In the genomic region with DNA sequence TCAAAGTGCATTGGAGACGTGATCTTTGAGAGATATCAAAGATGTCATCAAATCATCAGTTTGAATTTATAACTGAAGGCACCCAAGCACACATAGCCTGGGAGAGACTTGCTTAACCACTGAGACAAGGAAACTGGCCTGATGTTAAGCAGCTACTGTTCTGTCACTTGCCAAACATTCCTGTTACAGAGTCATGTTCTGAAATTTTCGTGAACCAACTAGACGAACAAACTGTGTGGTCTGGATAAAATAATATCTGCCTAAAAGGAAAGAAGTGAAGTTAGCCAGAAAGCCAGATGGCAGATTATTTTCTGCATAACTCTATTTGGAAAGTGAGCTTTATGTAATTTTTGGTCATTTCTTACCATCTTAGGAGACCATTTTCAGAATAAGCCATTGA, we compare ENCODE assay signal across 22 cellular contexts. TPM values are rescaled to one million over a fixed set of nuclear protein-coding genes. Genes with fewer than 3 reads are reported as not detected.
DNase-seq lines count a peak whose midpoint lies in the region; ATAC-seq, FAIRE-seq and TF ChIP-seq lines count a peak whose summit lies in the region.
"Had no signal": no experiment of that assay in that cellular context is flagged by ENCODE, and none has a peak within 500 bp of the region (broad histone marks: within the 10 kb centered on the region; RNA-seq: fewer than 3 reads in every experiment).

No MANE protein-coding gene starts in this region.

- CTCF ChIA-PET in SK-N-SH (lab: Yijun Ruan, JAX): interaction anchor here (1.2 to 1.3 kb wide), 2 partner anchors 49 to 113 kb away, joined by 3 to 5 read pairs; no protein-coding TSS in a partner anchor

- H3K36me3 ChIP-seq in SK-N-SH (replicated peaks in 1 of 2; ENCODE audit: control insufficient read depth in 1 of 2, insufficient read depth in 2 of 2, low read length in 1 of 2) (no peaks in the 10 kb centered on the region), heart left ventricle (no peaks in the 10 kb centered on the region), rectal smooth muscle tissue (ENCODE audit: control insufficient read depth, insufficient read depth, low read length) (no peaks in the 10 kb centered on the region)
- H3K36me3 ChIP-seq: WERI-Rb-1 had no signal

- DNase-seq in AG20443 (ENCODE audit: low spot score) (peak; percentile 49), SK-N-SH (no peak), heart left ventricle (no peak), H54 (ENCODE audit: insufficient read length, low spot score) (no peak)
- DNase-seq: activated CD8-positive, alpha-beta T cell treated with anti-CD3 and anti-CD28 coated beads, Interleukin-2, amount 10 ng/mL, durations not matched to agents 7 days and 5 days; activated naive CD8-positive, alpha-beta T cell treated with anti-CD3 and anti-CD28 coated beads, Interleukin-2, amount 10 ng/mL, durations not matched to agents 7 days and 5 days; caudate nucleus; CD4-positive, alpha-beta memory T cell; naive thymus-derived CD8-positive, alpha-beta T cell; NCI-H1092; NCI-H524; posterior cingulate gyrus; stimulated activated CD4-positive, alpha-beta T cell treated with anti-CD3 and anti-CD28 coated beads, Interleukin-12 subunit alpha, Interleukin-12 subunit beta, amount 100 ng/mL, for 4 hours; WERI-Rb-1 had no signal

- H2AFZ ChIP-seq in SK-N-SH (ENCODE audit: low read depth): no peak overlapping the region

- H4K20me1 ChIP-seq in SK-N-SH (ENCODE audit: insufficient read depth): peaks cover 14% of the 10 kb centered on the region

- ATAC-seq in heart left ventricle (peak; percentile 10 to 73 (median 62)), GM18502 (IDR thresholded peaks at IDR 0.05; ENCODE audit: poor library complexity, unreplicated experiment) (no peak), HG03108 (IDR thresholded peaks at IDR 0.05; ENCODE audit: unreplicated experiment) (no peak), HG03039 (IDR thresholded peaks at IDR 0.05; ENCODE audit: unreplicated experiment) (no peak)
- ATAC-seq: activated CD8-positive, alpha-beta T cell treated with anti-CD3 and anti-CD28 coated beads, Interleukin-2, amount 10 ng/mL, durations not matched to agents 7 days and 5 days; HCT116; naive thymus-derived CD8-positive, alpha-beta T cell had no signal

- H3K79me2 ChIP-seq in SK-N-SH (ENCODE audit: insufficient read depth): peaks cover 86% of the 10 kb centered on the region

- H3K4me1 ChIP-seq in SK-N-SH (ENCODE audit: control insufficient read depth in 1 of 2, insufficient read depth in 2 of 2, low read depth in 1 of 2, low read length in 1 of 2): peaks cover 7 to 13% of the 10 kb centered on the region in 2 experiments; a peak in 3 of 4 replicates
- H3K4me1 ChIP-seq in heart left ventricle: peaks cover 0 to 54% (median 27%) of the 10 kb centered on the region in 12 donors
- H3K4me1 ChIP-seq in rectal smooth muscle tissue (ENCODE audit: control insufficient read depth, insufficient read depth, low read length): peaks cover 12% of the 10 kb centered on the region

- no peak overlapping the region for H3K4me3 ChIP-seq in SK-N-SH (ENCODE audit: low read depth in 2 of 2, low read length in 1 of 2)
- H3K4me3 ChIP-seq in heart left ventricle: no peak overlapping the region
- no peak overlapping the region for H3K4me3 ChIP-seq in rectal smooth muscle tissue (ENCODE audit: low read length)
- H3K4me3 ChIP-seq: lung had no signal

- no peak for TF ChIP-seq EP300 in SK-N-SH (IDR thresholded peaks at IDR 0.05; ENCODE audit: borderline replicate concordance in 1 of 2, low read depth in 1 of 2, low read length in 1 of 2)

- H3K9ac ChIP-seq in SK-N-SH: no peak overlapping the region
- no peak overlapping the region for H3K9ac ChIP-seq in rectal smooth muscle tissue (ENCODE audit: low read length)

- WGBS in SK-N-SH (ENCODE audit: low lambda C conversion rate): 88% methylated on average over 3 of the region's 3 CpGs
- WGBS in heart left ventricle, 4 donors: 57 to 73% (median 67%) methylated on average over 3 of the region's 3 CpGs

- peaks cover 4% of the 10 kb centered on the region for H3F3A ChIP-seq in SK-N-SH (replicated peaks; ENCODE audit: insufficient read depth)

- POLR2A ChIA-PET in SK-N-SH (lab: Yijun Ruan, JAX): no interaction called here

- no peak overlapping the region for H3K4me2 ChIP-seq in SK-N-SH

- TF ChIP-seq POLR2A in heart left ventricle (IDR thresholded peaks at IDR 0.05) (no peak), H54 (IDR thresholded peaks at IDR 0.05; ENCODE audit: low read depth, low read length) (no peak)

- H3K27ac ChIP-seq in SK-N-SH (ENCODE audit: low read depth in 2 of 2, low read length in 1 of 2): peak overlapping the region; percentile 36 to 55; a peak in 3 of 4 replicates
- peak overlapping the region in 3 of 12 donors; percentile 0 to 47 (median 9) for H3K27ac ChIP-seq in heart left ventricle
- H3K27ac ChIP-seq in rectal smooth muscle tissue (ENCODE audit: low read depth, low read length): peak overlapping the region; percentile 27
- H3K27ac ChIP-seq: WERI-Rb-1 had no signal

- no peaks in the 10 kb centered on the region for H3K9me2 ChIP-seq in SK-N-SH

- H3K9me3 ChIP-seq in SK-N-SH: no peaks in the 10 kb centered on the region
- H3K9me3 ChIP-seq in heart left ventricle: no peaks in the 10 kb centered on the region

- intact Hi-C loops in heart left ventricle (cut with DNase I): no loop called here

- H3K27me3 ChIP-seq in SK-N-SH (ENCODE audit: insufficient read depth) (no peaks in the 10 kb centered on the region), heart left ventricle (no peaks in the 10 kb centered on the region), rectal smooth muscle tissue (ENCODE audit: control insufficient read depth, insufficient read depth, low read length) (no peaks in the 10 kb centered on the region)

- TF ChIP-seq CTCF in SK-N-SH (IDR thresholded peaks at IDR 0.05): no peak
- no peak for TF ChIP-seq CTCF in heart left ventricle (IDR thresholded peaks at IDR 0.05)

- no peak for TF ChIP-seq RAD21 in SK-N-SH (IDR thresholded peaks at IDR 0.05; ENCODE audit: low read length)

- FAIRE-seq in H54 (lab: Jason Lieb, UNC): no peak
- FAIRE-seq: GM18507, GM19239 had no signal

TF ChIP-seq in SK-N-SH, 30 proteins besides CTCF, POLR2A, EP300 and RAD21:
- TF ChIP-seq EZH2phosphoT487 (IDR thresholded peaks at IDR 0.05; ENCODE audit: borderline replicate concordance, low read depth) (no peak), FOXJ3 (CRISPR knock-in tag; IDR thresholded peaks at IDR 0.05) (no peak), SIN3A (IDR thresholded peaks at IDR 0.05; ENCODE audit: borderline replicate concordance, low read depth, low read length) (no peak), TCF12 (IDR thresholded peaks at IDR 0.05) (no peak), RFX5 (IDR thresholded peaks at IDR 0.05; ENCODE audit: low read length) (no peak), MXI1 (IDR thresholded peaks at IDR 0.05; ENCODE audit: low read depth, low read length) (no peak), MEF2A (IDR thresholded peaks at IDR 0.05; ENCODE audit: borderline replicate concordance, low read depth) (no peak), SMC3 (IDR thresholded peaks at IDR 0.05; ENCODE audit: low read depth, low read length) (no peak), FOXM1 (IDR thresholded peaks at IDR 0.05; ENCODE audit: low read depth) (no peak), NRF1 (IDR thresholded peaks at IDR 0.05; ENCODE audit: low read depth, low read length) (no peak), GABPA (IDR thresholded peaks at IDR 0.05; ENCODE audit: low read depth) (no peak), NFIC (IDR thresholded peaks at IDR 0.05; ENCODE audit: borderline replicate concordance) (no peak), YY1 (IDR thresholded peaks at IDR 0.05; ENCODE audit: low read depth) (no peak), POLR2AphosphoS5 (IDR thresholded peaks at IDR 0.05; ENCODE audit: low read depth, low read length) (no peak), TEAD4 (IDR thresholded peaks at IDR 0.05; ENCODE audit: borderline replicate concordance, insufficient read depth) (no peak), ELF1 (IDR thresholded peaks at IDR 0.05) (no peak), RXRA (IDR thresholded peaks at IDR 0.05; ENCODE audit: borderline replicate concordance, low read depth) (no peak), RCOR1 (IDR thresholded peaks at IDR 0.05; ENCODE audit: low read length) (no peak)
- TF ChIP-seq, protein P1, sequence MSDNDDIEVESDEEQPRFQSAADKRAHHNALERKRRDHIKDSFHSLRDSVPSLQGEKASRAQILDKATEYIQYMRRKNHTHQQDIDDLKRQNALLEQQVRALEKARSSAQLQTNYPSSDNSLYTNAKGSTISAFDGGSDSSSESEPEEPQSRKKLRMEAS (IDR thresholded peaks at IDR 0.05; ENCODE audit: low read depth): no peak
- TF ChIP-seq, protein P2, sequence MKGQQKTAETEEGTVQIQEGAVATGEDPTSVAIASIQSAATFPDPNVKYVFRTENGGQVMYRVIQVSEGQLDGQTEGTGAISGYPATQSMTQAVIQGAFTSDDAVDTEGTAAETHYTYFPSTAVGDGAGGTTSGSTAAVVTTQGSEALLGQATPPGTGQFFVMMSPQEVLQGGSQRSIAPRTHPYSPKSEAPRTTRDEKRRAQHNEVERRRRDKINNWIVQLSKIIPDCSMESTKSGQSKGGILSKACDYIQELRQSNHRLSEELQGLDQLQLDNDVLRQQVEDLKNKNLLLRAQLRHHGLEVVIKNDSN (IDR thresholded peaks at IDR 0.05; ENCODE audit: borderline replicate concordance, low read depth): no peak

RNA-seq across cellular contexts. Expression of a gene that starts 51.4 kb away (rescaled TPM):
- polyA plus RNA-seq in SK-N-SH (2012; rRNA removed) (77.7 and 86.8 TPM in 2 replicates), heart left ventricle (100 to 1,000 TPM in 1 of 2 donors, 10 to 100 TPM in 1; 34.9 to 153 TPM)
- polyA plus RNA-seq in SK-N-SH (2012; cell fraction: cytosol; rRNA removed): 88.6 and 91.1 TPM in 2 replicates
- polyA plus RNA-seq in SK-N-SH (2012; cell fraction: nucleus; rRNA removed): 42.9 and 50.4 TPM in 2 replicates
- 100 to 1,000 TPM in 5 of 9 donors, 10 to 100 TPM in 4; 69.7 to 177 (median 102) TPM for total RNA-seq in heart left ventricle

Comparison
In these comparisons a context has a peak if more than half of its experiments do, and no peak if none do; other contexts are left out.
1. ATAC-seq: peak in heart left ventricle (4 of 4); none in GM18502 (single experiment), HG03108 (single experiment) and HG03039 (single experiment).